2 cellular contexts compared by ENCODE assay signal in the genomic region with DNA sequence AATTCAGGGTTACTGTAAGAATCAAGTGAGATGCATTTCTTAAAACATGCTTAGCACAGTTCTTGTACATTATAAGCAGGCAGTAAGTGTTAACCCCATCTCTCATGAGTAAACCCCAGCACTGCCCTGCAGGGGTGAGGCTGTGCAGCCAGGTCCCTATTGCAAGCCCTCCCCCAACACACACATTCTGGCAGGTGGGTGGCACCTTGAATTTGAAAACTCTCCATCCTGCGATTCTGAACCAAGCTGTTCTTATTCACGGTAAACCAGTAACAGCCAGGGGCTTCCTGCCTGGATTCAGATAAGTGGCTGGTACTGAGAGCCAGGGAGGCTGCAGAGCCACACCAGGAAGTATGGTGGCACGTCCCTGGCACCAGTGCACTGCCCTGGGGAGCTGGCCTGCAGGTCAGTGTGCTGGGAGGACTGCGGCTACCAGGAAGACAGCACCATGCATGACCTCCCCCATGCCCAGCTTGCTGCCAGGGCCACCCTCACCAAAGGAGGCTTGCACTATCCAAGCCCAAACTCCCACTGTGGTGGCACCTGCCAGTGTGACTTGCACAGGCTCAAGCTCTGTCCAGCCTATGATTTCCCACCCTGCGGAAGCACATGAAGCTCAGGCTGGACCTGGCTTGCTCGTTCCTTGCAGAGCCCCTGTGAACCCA.
TF ChIP-seq lines count a peak whose summit lies in the region.

No MANE protein-coding gene starts in this region.

TF ChIP-seq in SK-N-SH, 30 proteins besides CTCF, POLR2A, EP300 and RAD21 (continued from another document):
- TF ChIP-seq ZBTB33 (IDR thresholded peaks at IDR 0.05; ENCODE audit: borderline replicate concordance, low read depth) (no peak), RFX5 (IDR thresholded peaks at IDR 0.05; ENCODE audit: low read length) (no peak), MXI1 (IDR thresholded peaks at IDR 0.05; ENCODE audit: low read depth, low read length) (no peak), TCF12 (IDR thresholded peaks at IDR 0.05) (no peak), GABPA (IDR thresholded peaks at IDR 0.05; ENCODE audit: low read depth) (no peak), NFIC (IDR thresholded peaks at IDR 0.05; ENCODE audit: borderline replicate concordance) (no peak), FOSL2 (IDR thresholded peaks at IDR 0.05; ENCODE audit: borderline replicate concordance, low read depth) (no peak)

TF ChIP-seq in SK-N-SH treated with all-trans-retinoic acid at 6 μM for 48 hours, 23 proteins besides CTCF, POLR2A, EP300 and RAD21 (continued from another document):
- TF ChIP-seq ZNF8 (CRISPR knock-in tag; IDR thresholded peaks at IDR 0.05) (no peak), TOX (CRISPR knock-in tag; IDR thresholded peaks at IDR 0.05; ENCODE audit: borderline replicate concordance) (no peak), POU6F1 (CRISPR knock-in tag; IDR thresholded peaks at IDR 0.05; ENCODE audit: borderline replicate concordance, low read depth) (no peak), TCF4 (CRISPR knock-in tag; IDR thresholded peaks at IDR 0.05; ENCODE audit: borderline replicate concordance) (no peak), RARB (CRISPR knock-in tag; IDR thresholded peaks at IDR 0.05) (no peak), PPARA (CRISPR knock-in tag; IDR thresholded peaks at IDR 0.05; ENCODE audit: borderline replicate concordance) (no peak)
- TF ChIP-seq, protein P1, sequence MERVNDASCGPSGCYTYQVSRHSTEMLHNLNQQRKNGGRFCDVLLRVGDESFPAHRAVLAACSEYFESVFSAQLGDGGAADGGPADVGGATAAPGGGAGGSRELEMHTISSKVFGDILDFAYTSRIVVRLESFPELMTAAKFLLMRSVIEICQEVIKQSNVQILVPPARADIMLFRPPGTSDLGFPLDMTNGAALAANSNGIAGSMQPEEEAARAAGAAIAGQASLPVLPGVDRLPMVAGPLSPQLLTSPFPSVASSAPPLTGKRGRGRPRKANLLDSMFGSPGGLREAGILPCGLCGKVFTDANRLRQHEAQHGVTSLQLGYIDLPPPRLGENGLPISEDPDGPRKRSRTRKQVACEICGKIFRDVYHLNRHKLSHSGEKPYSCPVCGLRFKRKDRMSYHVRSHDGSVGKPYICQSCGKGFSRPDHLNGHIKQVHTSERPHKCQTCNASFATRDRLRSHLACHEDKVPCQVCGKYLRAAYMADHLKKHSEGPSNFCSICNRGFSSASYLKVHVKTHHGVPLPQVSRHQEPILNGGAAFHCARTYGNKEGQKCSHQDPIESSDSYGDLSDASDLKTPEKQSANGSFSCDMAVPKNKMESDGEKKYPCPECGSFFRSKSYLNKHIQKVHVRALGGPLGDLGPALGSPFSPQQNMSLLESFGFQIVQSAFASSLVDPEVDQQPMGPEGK (CRISPR knock-in tag; IDR thresholded peaks at IDR 0.05; ENCODE audit: borderline replicate concordance), result no peak
- TF ChIP-seq, protein P2, sequence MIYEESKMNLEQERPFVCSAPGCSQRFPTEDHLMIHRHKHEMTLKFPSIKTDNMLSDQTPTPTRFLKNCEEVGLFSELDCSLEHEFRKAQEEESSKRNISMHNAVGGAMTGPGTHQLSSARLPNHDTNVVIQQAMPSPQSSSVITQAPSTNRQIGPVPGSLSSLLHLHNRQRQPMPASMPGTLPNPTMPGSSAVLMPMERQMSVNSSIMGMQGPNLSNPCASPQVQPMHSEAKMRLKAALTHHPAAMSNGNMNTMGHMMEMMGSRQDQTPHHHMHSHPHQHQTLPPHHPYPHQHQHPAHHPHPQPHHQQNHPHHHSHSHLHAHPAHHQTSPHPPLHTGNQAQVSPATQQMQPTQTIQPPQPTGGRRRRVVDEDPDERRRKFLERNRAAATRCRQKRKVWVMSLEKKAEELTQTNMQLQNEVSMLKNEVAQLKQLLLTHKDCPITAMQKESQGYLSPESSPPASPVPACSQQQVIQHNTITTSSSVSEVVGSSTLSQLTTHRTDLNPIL (CRISPR knock-in tag; IDR thresholded peaks at IDR 0.05; ENCODE audit: low read depth), result no peak
